ENCODE assay signal across 25 cellular contexts in the genomic region with DNA sequence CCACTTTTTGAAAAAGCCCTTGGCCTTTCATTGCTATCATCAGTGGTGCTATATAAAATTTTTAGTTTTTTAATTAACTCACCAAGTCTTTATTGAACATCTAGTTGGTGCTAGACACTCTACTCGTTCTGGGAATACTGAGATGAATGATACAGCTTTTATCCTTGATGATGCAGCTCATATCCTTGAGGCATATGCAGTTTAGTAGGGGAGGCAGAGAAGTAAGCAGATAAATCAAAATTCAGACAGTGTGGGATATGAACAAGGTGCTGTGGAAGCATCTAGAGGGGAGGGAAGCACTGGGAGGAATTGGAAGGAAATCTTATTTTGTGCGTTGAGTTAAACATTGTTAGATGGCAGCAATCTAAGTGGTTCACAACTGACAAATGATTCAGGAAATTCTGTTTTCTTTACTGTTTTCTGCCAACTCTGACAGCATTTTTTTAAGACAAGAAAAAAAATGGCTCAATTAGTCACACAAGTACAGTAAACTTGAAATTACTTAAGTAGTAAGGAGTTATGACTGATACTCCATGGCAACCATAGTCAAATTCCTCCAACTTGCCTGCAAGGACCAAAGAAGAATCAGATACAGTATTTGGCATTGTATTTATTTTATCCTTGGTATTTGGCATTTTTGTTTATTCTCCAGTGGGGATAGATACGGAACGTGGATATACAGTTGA.
A peak's percentile ranks its signal among the peaks of the same experiment; 100 is the strongest.
DNase-seq lines count a peak whose midpoint lies in the region; ATAC-seq and TF ChIP-seq lines count a peak whose summit lies in the region.
"Had no signal": no experiment of that assay in that cellular context is flagged by ENCODE, and none has a peak within 500 bp of the region (broad histone marks: within the 10 kb centered on the region; RNA-seq: fewer than 3 reads in every experiment).

No MANE protein-coding gene starts in this region.

- no peak overlapping the region for H3K56ac ChIP-seq in IMR-90 (ENCODE audit: extremely low read depth, insufficient read depth, low read length)

- H3K4me3 Mint-ChIP-seq in T-cell = no peak overlapping the region
- H3K4me3 Mint-ChIP-seq: CD14-positive monocyte, IgD-negative memory B cell had no signal

- no peak overlapping the region for H4K5ac ChIP-seq in IMR-90 (ENCODE audit: low read depth, low read length)

- H3K18ac ChIP-seq in IMR-90 (ENCODE audit: low read depth, low read length) = no peak overlapping the region

- no peaks in the 10 kb centered on the region for H3K4me1 Mint-ChIP-seq in T-cell
- H3K4me1 Mint-ChIP-seq: IgD-negative memory B cell had no signal

- in situ Hi-C loops in IMR-90 (cut with MboI; ENCODE audit: low sequenced_read_pairs) = no loop called here

- TF ChIP-seq CTCF in AG09309 (IDR thresholded peaks at IDR 0.05; ENCODE audit: control insufficient read depth, insufficient read depth, low read depth, low read length, missing control alignments) = no peak
- TF ChIP-seq CTCF in IMR-90 (conservative IDR thresholded peaks at IDR 0.05; ENCODE audit: low read depth, low read length) = no peak
- no peak for TF ChIP-seq CTCF in left lung (IDR thresholded peaks at IDR 0.05)

- H2BK20ac ChIP-seq in IMR-90 (ENCODE audit: low read depth, low read length) = no peak overlapping the region

- H3K14ac ChIP-seq in IMR-90 (replicated peaks; ENCODE audit: low read depth, low read length) = no peak overlapping the region

- BruUV-seq in IMR-90 (replicated peaks; lab: Mats Ljungman, UMichigan) = no TSS peak

- no peak overlapping the region for H3K4ac ChIP-seq in IMR-90 (ENCODE audit: low read depth, low read length)

- no peak for ATAC-seq in IMR-90 (ENCODE audit: low read depth)
- ATAC-seq in left lung = peak; percentile 30
- ATAC-seq in T-cell (replicated peaks in 1 of 4) = no peak
- no peak for ATAC-seq in HG02973 (IDR thresholded peaks at IDR 0.05; ENCODE audit: unreplicated experiment)
- ATAC-seq: HCT116; stimulated activated naive CD8-positive, alpha-beta T cell treated with anti-CD3 and anti-CD28 coated beads, Interleukin-15, Interleukin-2, amounts not matched to agents 100 U/mL and 50 U/mL, for 24 hours had no signal

- no peak overlapping the region for H3K27ac Mint-ChIP-seq in T-cell
- H3K27ac Mint-ChIP-seq: CD14-positive monocyte, IgD-negative memory B cell had no signal

- TF ChIP-seq RAD21 in IMR-90 (IDR thresholded peaks at IDR 0.05; ENCODE audit: low read length) = no peak

- no peak overlapping the region for H4K91ac ChIP-seq in IMR-90 (ENCODE audit: insufficient read depth, low read depth, low read length)

- H3K27ac ChIP-seq in IMR-90 (ENCODE audit: insufficient read depth, low read length) (no peak overlapping the region), epithelial cell of prostate (peak overlapping the region; percentile 86), left lung (no peak overlapping the region)
- H3K27ac ChIP-seq: neutrophil, Peyer's patch, tibial nerve had no signal

- CTCF ChIA-PET in IMR-90 (lab: Yijun Ruan, JAX) (no interaction called here), T-cell (lab: Charles Lee) (no interaction called here)

- H3K9me3 ChIP-seq in IMR-90 (ENCODE audit: control insufficient read depth, insufficient read depth, low read length) = no peaks in the 10 kb centered on the region
- no peaks in the 10 kb centered on the region for H3K9me3 ChIP-seq in left lung
- H3K9me3 ChIP-seq: neutrophil, Peyer's patch, SK-N-SH, tibial nerve had no signal

- H2AK9ac ChIP-seq in IMR-90 (replicated peaks; ENCODE audit: low read depth, low read length, poor library complexity) = no peak overlapping the region

- no peak overlapping the region for H3K4me2 ChIP-seq in IMR-90 (ENCODE audit: low read depth, low read length)
- H3K4me2 ChIP-seq: SK-N-SH, smooth muscle cell had no signal

- H3K36me3 ChIP-seq in IMR-90 (ENCODE audit: control insufficient read depth, insufficient read depth, low read length) (no peaks in the 10 kb centered on the region), left lung (no peaks in the 10 kb centered on the region)
- H3K36me3 ChIP-seq: neutrophil, Peyer's patch had no signal

- TF ChIP-seq POLR2A in IMR-90 (IDR thresholded peaks at IDR 0.05; ENCODE audit: low read depth, low read length) = no peak

- no peak overlapping the region for H2BK120ac ChIP-seq in IMR-90 (ENCODE audit: low read depth, low read length)

- no peaks in the 10 kb centered on the region for H3K27me3 ChIP-seq in IMR-90 (ENCODE audit: control insufficient read depth, insufficient read depth, low read length)
- H3K27me3 ChIP-seq in left lung = no peaks in the 10 kb centered on the region
- H3K27me3 ChIP-seq: neutrophil, Peyer's patch, tibial nerve had no signal

- no peaks in the 10 kb centered on the region for H3K9me1 ChIP-seq in IMR-90 (ENCODE audit: insufficient read depth, low read length)

- H4K8ac ChIP-seq in IMR-90 (ENCODE audit: low read depth in 2 of 2, low read length in 2 of 2) = no peak overlapping the region

- no peak overlapping the region for H2AK5ac ChIP-seq in IMR-90 (ENCODE audit: low read depth, low read length)

- dilution Hi-C loops in IMR-90 (cut with HindIII; ENCODE audit: low sequenced_read_pairs, unreplicated experiment) = no loop called here

- no peaks in the 10 kb centered on the region for H3K79me1 ChIP-seq in IMR-90 (ENCODE audit: low read depth in 1 of 2, low read length in 2 of 2)

- H3K27me3 Mint-ChIP-seq in T-cell = no peaks in the 10 kb centered on the region
- H3K27me3 Mint-ChIP-seq: IgD-negative memory B cell had no signal

- H3K9me3 Mint-ChIP-seq in T-cell = no peaks in the 10 kb centered on the region

- no peak overlapping the region for H2AFZ ChIP-seq in IMR-90 (replicated peaks; ENCODE audit: low read length, poor library complexity)

- no peak overlapping the region for H2BK15ac ChIP-seq in IMR-90 (ENCODE audit: low read depth, low read length)

- intact Hi-C loops in IMR-90 (cut with micrococcal nuclease) (no loop called here), left lung (cut with DNase I) (no loop called here)

- H3K4me3 ChIP-seq in AG09309 (ENCODE audit: control insufficient read depth, low read depth, low read length) (no peak overlapping the region), IMR-90 (ENCODE audit: insufficient read depth, low read depth, low read length) (no peak overlapping the region), left lung (no peak overlapping the region)
- H3K4me3 ChIP-seq: Peyer's patch, smooth muscle cell, tibial nerve had no signal

- no peaks in the 10 kb centered on the region for H4K20me1 ChIP-seq in IMR-90 (ENCODE audit: insufficient read depth, low read length)

- DNase-seq in AG09309 (ENCODE audit: low read depth) = peak; percentile 18
- peak; percentile 1 for DNase-seq in IMR-90
- DNase-seq in epithelial cell of prostate (ENCODE audit: low read depth, low spot score) = peak; percentile 37
- DNase-seq in left lung = no peak
- DNase-seq in NCI-H524 treated with DMSO at 0.1 percent for 48 hours (lab: John Stamatoyannopoulos, UW) = no peak
- no peak for DNase-seq in T-cell
- no peak for DNase-seq in stimulated activated CD4-positive, alpha-beta T cell treated with anti-CD3 and anti-CD28 coated beads, Interleukin-4, amount 100 ng/mL, for 1 hour
- DNase-seq: activated gamma-delta T cell; caudate nucleus; dermis blood vessel endothelial cell; kidney; NCI-H1417 treated with DMSO at 0.1 percent for 48 hours; NCI-H2107; NCI-H510A; Peyer's patch; SK-N-SH; stimulated activated CD4-positive, alpha-beta T cell treated with anti-CD3 and anti-CD28 coated beads, Interleukin-4, amount 100 ng/mL, for 24 hours; stimulated activated naive CD8-positive, alpha-beta T cell treated with anti-CD3 and anti-CD28 coated beads, Interleukin-15, Interleukin-2, amounts not matched to agents 100 U/mL and 50 U/mL, for 24 hours had no signal

- POLR2A ChIA-PET in IMR-90 (lab: Charles Lee; ENCODE audit: unreplicated experiment) = no interaction called here
- POLR2A ChIA-PET in T-cell (lab: Charles Lee) = no interaction called here

- no peak overlapping the region for H2BK5ac ChIP-seq in IMR-90 (ENCODE audit: low read depth, low read length, poor library complexity, severe bottlenecking)

- H3K36me3 Mint-ChIP-seq in T-cell = peaks cover 3% of the 10 kb centered on the region

- H3K23ac ChIP-seq in IMR-90 (ENCODE audit: low read depth, low read length) = no peak overlapping the region

- no peak overlapping the region for H3K9ac ChIP-seq in IMR-90 (ENCODE audit: low read depth, low read length)
- H3K9ac ChIP-seq: SK-N-SH had no signal

- 80% methylated on average over 1 of the region's 4 CpGs; no CpG with 5 or more reads in 1 of the 2 experiments for WGBS in IMR-90 (ENCODE audit: extremely low coverage in 2 of 2, insufficient read length in 1 of 2), 2 experiments

- H3K4me1 ChIP-seq in IMR-90 (ENCODE audit: control insufficient read depth, insufficient read depth, low read length) = no peaks in the 10 kb centered on the region
- no peaks in the 10 kb centered on the region for H3K4me1 ChIP-seq in left lung
- H3K4me1 ChIP-seq: Peyer's patch, tibial nerve had no signal

TF ChIP-seq in IMR-90, 13 proteins besides CTCF, POLR2A, EP300 and RAD21:
- TF ChIP-seq CHD1 (IDR thresholded peaks at IDR 0.05; ENCODE audit: low read depth, low read length) = no peak
- no peak for TF ChIP-seq MAFK (IDR thresholded peaks at IDR 0.05; ENCODE audit: low read depth, low read length)
- no peak for TF ChIP-seq RCOR1 (IDR thresholded peaks at IDR 0.05; ENCODE audit: insufficient replicate concordance, low read length)
- TF ChIP-seq MXI1 (IDR thresholded peaks at IDR 0.05; ENCODE audit: borderline replicate concordance, low read depth, low read length) = no peak
- TF ChIP-seq FOS (IDR thresholded peaks at IDR 0.05; ENCODE audit: low read depth, low read length) = no peak
- no peak for TF ChIP-seq SMC3 (IDR thresholded peaks at IDR 0.05; ENCODE audit: low read depth, low read length)
- TF ChIP-seq, protein P1, sequence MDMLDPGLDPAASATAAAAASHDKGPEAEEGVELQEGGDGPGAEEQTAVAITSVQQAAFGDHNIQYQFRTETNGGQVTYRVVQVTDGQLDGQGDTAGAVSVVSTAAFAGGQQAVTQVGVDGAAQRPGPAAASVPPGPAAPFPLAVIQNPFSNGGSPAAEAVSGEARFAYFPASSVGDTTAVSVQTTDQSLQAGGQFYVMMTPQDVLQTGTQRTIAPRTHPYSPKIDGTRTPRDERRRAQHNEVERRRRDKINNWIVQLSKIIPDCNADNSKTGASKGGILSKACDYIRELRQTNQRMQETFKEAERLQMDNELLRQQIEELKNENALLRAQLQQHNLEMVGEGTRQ (IDR thresholded peaks at IDR 0.05; ENCODE audit: low read depth, low read length) = no peak
- no peak for TF ChIP-seq MAZ (IDR thresholded peaks at IDR 0.05; ENCODE audit: borderline replicate concordance, low read depth, low read length)

Comparison
In these comparisons a context has a peak if more than half of its experiments do, and no peak if none do; other contexts are left out.
1. DNase-seq: peak in AG09309 (single experiment), IMR-90 (single experiment) and epithelial cell of prostate (single experiment); none in left lung (0 of 2), NCI-H524 treated with DMSO at 0.1 percent for 48 hours (single experiment), T-cell (0 of 34) and stimulated activated CD4-positive, alpha-beta T cell treated with anti-CD3 and anti-CD28 coated beads, Interleukin-4, amount 100 ng/mL, for 1 hour (single experiment).